In genomic region chr12:105234197-105234596, GRCh38 we compare ENCODE assay signal across 10 cellular contexts. TPM values are rescaled to one million over a fixed set of nuclear protein-coding genes. Genes with fewer than 3 reads are reported as not detected.
DNase-seq lines count a peak whose midpoint lies in the region; ATAC-seq and TF ChIP-seq lines count a peak whose summit lies in the region.
"Had no signal": no experiment of that assay in that cellular context is flagged by ENCODE, and none has a peak within 500 bp of the region (broad histone marks: within the 10 kb centered on the region; RNA-seq: fewer than 3 reads in every experiment).

No MANE protein-coding gene starts in this region.

- H3K4me3 ChIP-seq in CD4-positive, alpha-beta memory T cell (ENCODE audit: low read length in 2 of 2): no peak overlapping the region
- H3K4me3 ChIP-seq in Panc1 (ENCODE audit: low read depth in 2 of 2, low read length in 2 of 2): peak overlapping the region in 1 of 2 experiments; percentile 91; a peak in 1 of 4 replicates
- H3K4me3 ChIP-seq in epithelial cell of proximal tubule (ENCODE audit: low read depth, low read length): peak overlapping the region; percentile 78
- H3K4me3 ChIP-seq in SJCRH30: no peak overlapping the region

- no peak for DNase-seq in CD4-positive, alpha-beta memory T cell
- no peak for DNase-seq in Panc1 (ENCODE audit: low read depth, low spot score)
- DNase-seq in epithelial cell of proximal tubule (ENCODE audit: low read depth): no peak
- no peak for DNase-seq in osteocyte (ENCODE audit: extremely low spot score, unreplicated experiment)
- no peak for DNase-seq in hepatic stellate cell (ENCODE audit: low spot score)
- no peak for DNase-seq in SJCRH30
- no peak for DNase-seq in NK-92 (lab: John Stamatoyannopoulos, UW; ENCODE audit: unreplicated experiment)
- no peak for DNase-seq in NCI-H524 (lab: John Stamatoyannopoulos, UW)
- DNase-seq: kidney glomerular epithelial cell, SHP77 treated with DMSO at 0.1 percent for 48 hours had no signal

- BruUV-seq in Panc1 (replicated peaks; lab: Mats Ljungman, UMichigan): TSS peak; percentile 59

- POLR2A ChIA-PET in CD4-positive, alpha-beta memory T cell (lab: Charles Lee; ENCODE audit: partially characterized antibody): interaction anchor here (2.7 kb wide), 1 partner anchor 7 kb away, joined by 9 read pairs; no protein-coding TSS in a partner anchor
- POLR2A ChIA-PET in Panc1 (lab: Charles Lee): no interaction called here

- no peak for ATAC-seq in Panc1

- no peaks in the 10 kb centered on the region for H3K9me3 ChIP-seq in CD4-positive, alpha-beta memory T cell (ENCODE audit: control insufficient read depth in 1 of 2, low read length in 2 of 2)
- H3K9me3 ChIP-seq in Panc1 (ENCODE audit: control insufficient read depth, insufficient read depth, low read depth, low read length) (no peaks in the 10 kb centered on the region), SJCRH30 (replicated peaks) (no peaks in the 10 kb centered on the region)

- no peaks in the 10 kb centered on the region for H3K27me3 ChIP-seq in CD4-positive, alpha-beta memory T cell (ENCODE audit: insufficient read depth, low read length)
- H3K27me3 ChIP-seq in Panc1 (ENCODE audit: control insufficient read depth, insufficient read depth, low read length) (no peaks in the 10 kb centered on the region), SJCRH30 (no peaks in the 10 kb centered on the region)

- in situ Hi-C loops in Panc1 (cut with HindIII; ENCODE audit: low pct_unique_long_range_greater_than_20kb, low sequenced_read_pairs): no loop called here

- no peaks in the 10 kb centered on the region for H3K27me3 Mint-ChIP-seq in CD4-positive, alpha-beta memory T cell
- no peaks in the 10 kb centered on the region for H3K27me3 Mint-ChIP-seq in osteocyte (ENCODE audit: unreplicated experiment)

- H3K4me1 ChIP-seq in CD4-positive, alpha-beta memory T cell (ENCODE audit: insufficient read depth, low read length): peaks cover 39% of the 10 kb centered on the region
- H3K4me1 ChIP-seq in Panc1 (ENCODE audit: control insufficient read depth, insufficient read depth, low read length) (peaks cover 12% of the 10 kb centered on the region), SJCRH30 (peaks cover 4% of the 10 kb centered on the region; the same call in 1 of the 2 replicates)

- H3K36me3 ChIP-seq in CD4-positive, alpha-beta memory T cell (ENCODE audit: insufficient read depth, low read length): peaks cover under 1% of the 10 kb centered on the region
- H3K36me3 ChIP-seq in Panc1 (ENCODE audit: control insufficient read depth, insufficient read depth, low read length) (0 out of 2 replicates have a peak, but pooled peaks cover 2% of the 10 kb centered on the region), SJCRH30 (no peaks in the 10 kb centered on the region)

- intact Hi-C loops in CD4-positive, alpha-beta memory T cell (cut with micrococcal nuclease): no loop called here
- intact Hi-C loops in Panc1 (cut with micrococcal nuclease; ENCODE audit: unreplicated experiment): no loop called here

- H3K36me3 Mint-ChIP-seq in CD4-positive, alpha-beta memory T cell: peaks cover 11 to 20% of the 10 kb centered on the region in 2 donors
- peaks cover 9% of the 10 kb centered on the region for H3K36me3 Mint-ChIP-seq in osteocyte (ENCODE audit: unreplicated experiment)

- peak overlapping the region in 6 of 7 donors; percentile 27 to 92 (median 79) for H3K27ac Mint-ChIP-seq in CD4-positive, alpha-beta memory T cell
- H3K27ac Mint-ChIP-seq in osteocyte (ENCODE audit: unreplicated experiment): peak overlapping the region; percentile 87

- H3K4me1 Mint-ChIP-seq in CD4-positive, alpha-beta memory T cell: peaks cover 36 to 53% (median 43%) of the 10 kb centered on the region in 4 donors
- peaks cover 67% of the 10 kb centered on the region for H3K4me1 Mint-ChIP-seq in osteocyte (ENCODE audit: unreplicated experiment)

- CTCF ChIA-PET in CD4-positive, alpha-beta memory T cell (lab: Charles Lee; ENCODE audit: partially characterized antibody): no interaction called here
- CTCF ChIA-PET in Panc1 (lab: Charles Lee): no interaction called here

- TF ChIP-seq CTCF in Panc1 (IDR thresholded peaks at IDR 0.05) (no peak), epithelial cell of proximal tubule (conservative IDR thresholded peaks at IDR 0.05; ENCODE audit: low read depth, low read length) (no peak), osteocyte (IDR thresholded peaks at IDR 0.05) (no peak)

- no peak overlapping the region for H3K27ac ChIP-seq in CD4-positive, alpha-beta memory T cell (ENCODE audit: low read depth, low read length)
- H3K27ac ChIP-seq in Panc1 (ENCODE audit: low read length): peak overlapping the region; percentile 81; the same call in 1 of the 2 replicates
- no peak overlapping the region for H3K27ac ChIP-seq in SJCRH30

- H3K4me3 Mint-ChIP-seq in CD4-positive, alpha-beta memory T cell: peak overlapping the region; percentile 50 to 97 (median 94)
- peak overlapping the region; percentile 88 for H3K4me3 Mint-ChIP-seq in osteocyte (ENCODE audit: unreplicated experiment)

- no peaks in the 10 kb centered on the region for H3K9me3 Mint-ChIP-seq in CD4-positive, alpha-beta memory T cell
- no peaks in the 10 kb centered on the region for H3K9me3 Mint-ChIP-seq in osteocyte (ENCODE audit: unreplicated experiment)

RNA-seq across cellular contexts. Expression of gene APPL2, which starts 1.8 kb away (rescaled TPM):
- 10 to 100 TPM; 56.0 to 61.0 TPM for total RNA-seq in CD4-positive, alpha-beta memory T cell
- 10 to 100 TPM in 1 of 2 donors, 1 to 10 TPM in 1; 8.8 to 15.1 TPM for polyA plus RNA-seq in CD4-positive, alpha-beta memory T cell
- total RNA-seq in Panc1 (2021; ENCODE audit: unreplicated experiment) (21.2 TPM), epithelial cell of proximal tubule (20.6 and 57.4 TPM in 2 replicates), osteocyte (69.2 and 69.8 TPM in 2 replicates)
- polyA plus RNA-seq in Panc1 (2012; ENCODE audit: insufficient read length): 15.3 TPM
- 16.1 and 17.3 TPM in 2 replicates for total RNA-seq in SJCRH30 (2014; rRNA removed; shearing (Covaris generic))
